ENCODE assay signal across 22 cellular contexts in the genomic region with DNA sequence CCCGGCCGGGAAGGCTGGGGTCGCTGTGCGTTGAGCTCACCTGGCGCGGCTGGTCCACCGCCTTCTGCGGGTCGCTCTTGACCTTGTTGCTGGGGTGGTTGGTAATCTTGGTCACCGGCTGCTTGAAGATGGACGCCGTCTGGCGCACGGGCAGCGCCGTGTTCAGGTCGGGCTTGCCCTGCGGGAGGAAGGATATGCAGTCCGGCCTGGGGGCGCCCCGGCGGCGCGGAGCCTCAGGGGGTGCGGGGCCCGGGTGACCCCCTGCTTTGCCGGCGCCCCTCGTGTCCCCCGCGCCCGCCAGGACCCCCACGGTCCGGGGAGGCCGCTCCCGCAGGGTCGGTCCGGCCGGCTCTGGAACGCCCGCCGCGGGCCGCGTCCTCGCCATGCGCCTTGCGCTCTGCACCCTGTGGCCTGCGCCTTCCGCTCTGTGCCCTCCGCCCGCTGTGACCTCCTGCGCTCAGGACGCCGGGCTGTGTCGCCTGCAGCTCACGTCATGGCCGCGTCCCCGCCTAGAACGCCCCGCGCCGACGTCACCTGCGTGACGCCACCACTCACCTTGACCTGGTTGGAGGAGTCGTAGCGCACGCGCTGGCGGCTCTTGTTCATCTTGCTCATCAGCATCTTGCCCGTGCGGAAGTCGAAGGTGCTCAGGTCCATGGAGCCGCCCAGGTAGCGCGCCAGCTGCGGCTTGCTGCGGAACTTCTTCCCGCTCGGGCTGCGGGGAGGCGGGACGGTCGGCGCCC. TPM values are rescaled to one million over a fixed set of nuclear protein-coding genes. Genes with fewer than 3 reads are reported as not detected.
DNase-seq lines count a peak whose midpoint lies in the region; ATAC-seq, FAIRE-seq and TF ChIP-seq lines count a peak whose summit lies in the region.
"Had no signal": no experiment of that assay in that cellular context is flagged by ENCODE, and none has a peak within 500 bp of the region (broad histone marks: within the 10 kb centered on the region; RNA-seq: fewer than 3 reads in every experiment).

No MANE protein-coding gene starts in this region.

- H4K20me1 ChIP-seq in H1 (replicated peaks in 1 of 2; ENCODE audit: control insufficient read depth in 1 of 2, insufficient read depth in 2 of 2, low read length in 2 of 2) = peaks cover 0 to 16% of the 10 kb centered on the region in 2 experiments

- H3K36me3 Mint-ChIP-seq in stimulated activated memory B cell treated with anti-CD40 and anti-IgM and Interleukin-4, amounts not matched to agents 10 μg/mL and 1 μg/mL and 100 μg/mL, for 72 hours = peaks cover 44% of the 10 kb centered on the region

- WGBS in right cardiac atrium = 88% methylated on average over 87 of the region's 87 CpGs
- WGBS in H1 (ENCODE audit: extremely low coverage in 1 of 2, insufficient coverage in 1 of 2, insufficient read length in 1 of 2, insufficient replicate concordance in 2 of 2, low coverage in 1 of 2, low lambda C conversion rate in 2 of 2, missing lambda C conversion rate in 1 of 2), 2 experiments = 95% methylated on average over 46 of the region's 87 CpGs; no CpG with 5 or more reads in 1 of the 2 experiments

- intact Hi-C loops in right cardiac atrium (cut with DNase I) = no loop called here

- H3K18ac ChIP-seq in H1 (ENCODE audit: extremely low read depth, low read length) = no peak overlapping the region

- no peak overlapping the region for H3K4ac ChIP-seq in H1 (replicated peaks; ENCODE audit: insufficient read length, low read depth, low read length)

- ATAC-seq in right cardiac atrium (no peak), HG03135 (IDR thresholded peaks at IDR 0.05; ENCODE audit: unreplicated experiment) (no peak)
- ATAC-seq in stimulated activated memory B cell treated with anti-CD40 and anti-IgM and Interleukin-4, amounts not matched to agents 10 μg/mL and 1 μg/mL and 100 μg/mL, for 72 hours = peak; percentile 75
- ATAC-seq: SK-N-SH treated with all-trans-retinoic acid at 6 μM for 48 hours had no signal

- no peak overlapping the region for H3K56ac ChIP-seq in H1 (replicated peaks; ENCODE audit: insufficient read length, low read depth, low read length)

- H3K27me3 Mint-ChIP-seq in stimulated activated memory B cell treated with anti-CD40 and anti-IgM and Interleukin-4, amounts not matched to agents 10 μg/mL and 1 μg/mL and 100 μg/mL, for 72 hours = no peaks in the 10 kb centered on the region
- H3K27me3 Mint-ChIP-seq: CD8-positive, alpha-beta memory T cell had no signal

- CTCF ChIA-PET in H1 (lab: Charles Lee; ENCODE audit: partially characterized antibody) = interaction anchor here (0.6 to 3.6 kb wide), 5 partner anchors 9 to 728 kb away, joined by 3 to 14 read pairs (median 3); no protein-coding TSS in a partner anchor

- H3K9ac ChIP-seq in H1 (replicated peaks in 1 of 4; ENCODE audit: extremely low read depth in 1 of 4, low read depth in 3 of 4, low read length in 3 of 4) = peak overlapping the region in 1 of 4 experiments; percentile 48; a peak in 1 of 7 replicates
- H3K9ac ChIP-seq: BLaER1 treated with 17β-estradiol and CSF1 and Interleukin-3, amounts not matched to agents 10 nM and 100 nM had no signal

- H3K9me3 Mint-ChIP-seq in stimulated activated memory B cell treated with anti-CD40 and anti-IgM and Interleukin-4, amounts not matched to agents 10 μg/mL and 1 μg/mL and 100 μg/mL, for 72 hours = no peaks in the 10 kb centered on the region
- H3K9me3 Mint-ChIP-seq: CD8-positive, alpha-beta memory T cell had no signal

- H3K36me3 ChIP-seq in right atrium auricular region = peaks cover 41% of the 10 kb centered on the region
- peaks cover 7 to 44% (median 26%) of the 10 kb centered on the region in 4 experiments; a peak in 7 of 8 replicates for H3K36me3 ChIP-seq in H1 (ENCODE audit: control insufficient read depth in 2 of 4, insufficient read depth in 4 of 4, low read length in 3 of 4)

- peak overlapping the region; percentile 89; the same call in 1 of the 2 replicates for H4K8ac ChIP-seq in H1 (ENCODE audit: extremely low read depth, insufficient read depth, low read length)

- H2BK15ac ChIP-seq in H1 (ENCODE audit: low read length) = no peak overlapping the region

- H3K27me3 ChIP-seq in right cardiac atrium (ENCODE audit: control insufficient read depth, insufficient read depth) (no peaks in the 10 kb centered on the region), right atrium auricular region (no peaks in the 10 kb centered on the region), H1 (replicated peaks in 1 of 4; ENCODE audit: control insufficient read depth in 3 of 4, extremely low read depth in 1 of 4, insufficient read depth in 3 of 4, low read length in 3 of 4) (no peaks in the 10 kb centered on the region; a peak in 1 of 7 replicates)
- H3K27me3 ChIP-seq: BLaER1 treated with 17β-estradiol and CSF1 and Interleukin-3, amounts not matched to agents 10 nM and 100 nM had no signal

- H2AFZ ChIP-seq in H1 (ENCODE audit: low read length) = no peak overlapping the region

- no peak overlapping the region for H3K4me3 Mint-ChIP-seq in stimulated activated memory B cell treated with anti-CD40 and anti-IgM and Interleukin-4, amounts not matched to agents 10 μg/mL and 1 μg/mL and 100 μg/mL, for 72 hours
- H3K4me3 Mint-ChIP-seq: CD8-positive, alpha-beta memory T cell had no signal

- TF ChIP-seq EP300 in H1 (IDR thresholded peaks at IDR 0.05; ENCODE audit: borderline replicate concordance in 1 of 2, low read depth in 2 of 2, low read length in 2 of 2) = no peak

- H3K4me1 ChIP-seq in right cardiac atrium (ENCODE audit: control insufficient read depth, insufficient read depth, low read length) = no peaks in the 10 kb centered on the region
- H3K4me1 ChIP-seq in right atrium auricular region = peaks cover 0 to 1% of the 10 kb centered on the region in 2 donors
- no peaks in the 10 kb centered on the region for H3K4me1 ChIP-seq in H1 (replicated peaks in 1 of 4; ENCODE audit: control insufficient read depth in 3 of 4, insufficient read depth in 4 of 4, low read length in 3 of 4)

- H2BK20ac ChIP-seq in H1 (ENCODE audit: low read length) = no peak overlapping the region

- no peak for TF ChIP-seq POLR2A in H1 (IDR thresholded peaks at IDR 0.05; ENCODE audit: control extremely low read depth in 1 of 2, low read depth in 2 of 2, low read length in 2 of 2)

- H3K14ac ChIP-seq in H1 (ENCODE audit: insufficient read length) = no peak overlapping the region

- H3K79me2 ChIP-seq in H1 (ENCODE audit: control insufficient read depth in 1 of 2, insufficient read depth in 2 of 2, low read length in 2 of 2) = peaks cover 0 to 34% of the 10 kb centered on the region in 2 experiments; a peak in 2 of 4 replicates

- TF ChIP-seq RAD21 in H1 (IDR thresholded peaks at IDR 0.05 in 1 of 2, conservative IDR thresholded peaks at IDR 0.05 in 1 of 2; ENCODE audit: low read depth in 2 of 2, low read length in 2 of 2) = no peak

- DNase-seq in right cardiac atrium = peak in 2 of 3 donors; percentile 50 to 64
- DNase-seq in right atrium auricular region (ENCODE audit: low spot score) = no peak
- peak; percentile 18 for DNase-seq in GM20000 (ENCODE audit: low spot score)
- DNase-seq in H1 (ENCODE audit: low read depth in 1 of 2, low spot score in 2 of 2) = peak in 1 of 2 experiments; percentile 90
- DNase-seq in hypothalamus (lab: John Stamatoyannopoulos, UW) = no peak
- no peak for DNase-seq in DMS153 (lab: John Stamatoyannopoulos, UW)
- DNase-seq: CD8-positive, alpha-beta memory T cell; DMS79; HCEC 1CT; KG1; NCI-H187; NCI-H2107; NCI-H2227 treated with DMSO at 0.1 percent for 48 hours; NCI-H524; NCI-H82; OCI-M1; SIG-M5 had no signal

- H3K4me1 Mint-ChIP-seq in stimulated activated memory B cell treated with anti-CD40 and anti-IgM and Interleukin-4, amounts not matched to agents 10 μg/mL and 1 μg/mL and 100 μg/mL, for 72 hours = peaks cover 17% of the 10 kb centered on the region

- FAIRE-seq in H1 (lab: Jason Lieb, UNC) = no peak
- FAIRE-seq: D721Med had no signal

- H3K23ac ChIP-seq in H1 (ENCODE audit: insufficient read length) = no peak overlapping the region

- H3K27ac ChIP-seq in right cardiac atrium (ENCODE audit: low read length) (no peak overlapping the region), right atrium auricular region (no peak overlapping the region), H1 (ENCODE audit: low read depth, low read length) (no peak overlapping the region)
- H3K27ac ChIP-seq: BLaER1 treated with 17β-estradiol and CSF1 and Interleukin-3, amounts not matched to agents 10 nM and 100 nM had no signal

- H3K4me2 ChIP-seq in H1 (ENCODE audit: insufficient read depth in 1 of 2, low read depth in 2 of 2, low read length in 2 of 2) = peak overlapping the region in 1 of 2 experiments; percentile 65; a peak in 1 of 4 replicates
- H3K4me2 ChIP-seq: BLaER1 treated with 17β-estradiol and CSF1 and Interleukin-3, amounts not matched to agents 10 nM and 100 nM had no signal

- peaks cover 24% of the 10 kb centered on the region for H3K79me1 ChIP-seq in H1 (ENCODE audit: low read depth, low read length)

- no peak overlapping the region for H2BK120ac ChIP-seq in H1 (replicated peaks; ENCODE audit: low read depth, low read length)

- no peaks in the 10 kb centered on the region for H3K23me2 ChIP-seq in H1 (ENCODE audit: low read depth, low read length)

- POLR2A ChIA-PET in H1 (lab: Charles Lee; ENCODE audit: partially characterized antibody) = interaction anchor here (0.6 to 9.1 kb wide), 2 partner anchors 9 to 509 kb away, joined by 3 to 148 read pairs; no protein-coding TSS in a partner anchor

- no peak overlapping the region for H2AK5ac ChIP-seq in H1 (ENCODE audit: low read depth, low read length)

- H3K4me3 ChIP-seq in right cardiac atrium (ENCODE audit: low read length) = no peak overlapping the region
- no peak overlapping the region for H3K4me3 ChIP-seq in right atrium auricular region
- H3K4me3 ChIP-seq in H1 (ENCODE audit: extremely low read depth in 1 of 4, insufficient read depth in 2 of 4, low read depth in 3 of 4, low read length in 4 of 4) = peak overlapping the region in 1 of 4 experiments; percentile 68; a peak in 1 of 8 replicates
- H3K4me3 ChIP-seq: BLaER1 treated with 17β-estradiol and CSF1 and Interleukin-3, amounts not matched to agents 10 nM and 100 nM had no signal

- TF ChIP-seq CTCF in right atrium auricular region (IDR thresholded peaks at IDR 0.05) = no peak
- TF ChIP-seq CTCF in GM20000 (IDR thresholded peaks at IDR 0.05; ENCODE audit: extremely low read depth, missing control alignments) = no peak
- TF ChIP-seq CTCF in H1 (IDR thresholded peaks at IDR 0.05; ENCODE audit: control extremely low read depth in 1 of 3, insufficient read depth in 1 of 3, low read depth in 1 of 3, low read length in 3 of 3) = no peak

- H3K9me3 ChIP-seq in right cardiac atrium (ENCODE audit: control insufficient read depth, low read length) (no peaks in the 10 kb centered on the region), right atrium auricular region (no peaks in the 10 kb centered on the region), H1 (ENCODE audit: insufficient read depth in 2 of 2, low read depth in 1 of 2, low read length in 1 of 2) (no peaks in the 10 kb centered on the region)
- H3K9me3 ChIP-seq: BLaER1 treated with 17β-estradiol and CSF1 and Interleukin-3, amounts not matched to agents 10 nM and 100 nM had no signal

- H4K91ac ChIP-seq in H1 (replicated peaks; ENCODE audit: insufficient read length, low read length) = no peak overlapping the region

- H2BK5ac ChIP-seq in H1 (ENCODE audit: low read depth, low read length) = no peak overlapping the region; the same call in 1 of the 2 replicates

- H2BK12ac ChIP-seq in H1 (ENCODE audit: low read depth, low read length) = no peak overlapping the region

- H4K5ac ChIP-seq in H1 (ENCODE audit: insufficient read length, low read depth, low read length) = no peak overlapping the region

- H3K27ac Mint-ChIP-seq in stimulated activated memory B cell treated with anti-CD40 and anti-IgM and Interleukin-4, amounts not matched to agents 10 μg/mL and 1 μg/mL and 100 μg/mL, for 72 hours = no peak overlapping the region
- H3K27ac Mint-ChIP-seq: CD8-positive, alpha-beta memory T cell had no signal

RNA-seq across cellular contexts. Expression of gene MBD3, which starts 8.0 kb away (rescaled TPM):
- 10 to 100 TPM; 45.8 to 63.0 (median 58.9) TPM for total RNA-seq in right cardiac atrium
- polyA plus RNA-seq in right cardiac atrium = 96.2 TPM
- 10 to 100 TPM; 64.3 to 86.8 TPM for total RNA-seq in right atrium auricular region
- total RNA-seq in H1 (2021; fragmentation: NEBNext Ultra II Directional; extraction: Animal tissue kit (Norgen Biotek cat#: 25700)) = 110 and 115 TPM in 2 replicates
- 88.2 and 113 TPM in 2 replicates for polyA plus RNA-seq in H1 (2011; rRNA removed)
- polyA plus RNA-seq in H1 (2011; cell fraction: cytosol; rRNA removed) = 88.4 TPM
- 124 TPM for polyA plus RNA-seq in H1 (2011; cell fraction: nucleus; rRNA removed)
- polyA plus RNA-seq in H1 (2012, experiment 1 of 2) = 35.0 to 76.4 TPM (median 70.7 TPM) in 4 replicates
- 53.8 TPM for polyA plus RNA-seq in H1 (2012, experiment 2 of 2)
- 51.4 TPM for polyA plus RNA-seq in H1 (2013, experiment 1 of 2)
- 49.4 TPM for polyA plus RNA-seq in H1 (2013, experiment 2 of 2)
- 30.3 and 32.3 TPM in 2 replicates for polyA minus RNA-seq in H1 (2011; rRNA and poly(A)+ RNA removed)
- 61.4 TPM for polyA minus RNA-seq in H1 (2011; cell fraction: cytosol; rRNA and poly(A)+ RNA removed)
- 52.8 TPM for polyA minus RNA-seq in H1 (2011; cell fraction: nucleus; rRNA and poly(A)+ RNA removed)

RNA-seq across cellular contexts. Expression of gene MEX3D, which starts 16.5 kb away (rescaled TPM):
- total RNA-seq in right cardiac atrium (10 to 100 TPM in 3 of 4 donors, 1 to 10 TPM in 1; 9.5 to 12.4 (median 11.7) TPM), right atrium auricular region (10 to 100 TPM in 1 of 2 donors, 1 to 10 TPM in 1; 7.5 to 17.0 TPM)
- polyA plus RNA-seq in right cardiac atrium (4.4 TPM), H1 (2011; rRNA removed) (20.8 and 32.1 TPM in 2 replicates)
- total RNA-seq in H1 (2021; fragmentation: NEBNext Ultra II Directional; extraction: Animal tissue kit (Norgen Biotek cat#: 25700)) = 78.8 and 83.4 TPM in 2 replicates
- 26.0 TPM for polyA plus RNA-seq in H1 (2011; cell fraction: cytosol; rRNA removed)
- polyA plus RNA-seq in H1 (2011; cell fraction: nucleus; rRNA removed) = 30.2 TPM
- 18.2 to 26.2 TPM (median 24.6 TPM) in 4 replicates for polyA plus RNA-seq in H1 (2012, experiment 1 of 2)
- polyA plus RNA-seq in H1 (2012, experiment 2 of 2) = 15.1 TPM
- polyA plus RNA-seq in H1 (2013, experiment 1 of 2) = 41.2 TPM
- polyA plus RNA-seq in H1 (2013, experiment 2 of 2) = 41.1 TPM
- 3.1 and 6.7 TPM in 2 replicates for polyA minus RNA-seq in H1 (2011; rRNA and poly(A)+ RNA removed)
- polyA minus RNA-seq in H1 (2011; cell fraction: cytosol; rRNA and poly(A)+ RNA removed) = 76.2 TPM
- polyA minus RNA-seq in H1 (2011; cell fraction: nucleus; rRNA and poly(A)+ RNA removed) = 34.3 TPM
- polyA plus RNA-seq: CD8-positive, alpha-beta memory T cell had no signal

RNA-seq across cellular contexts. Expression of gene UQCR11, which starts 20.6 kb away (rescaled TPM):
- 100 to 1,000 TPM; 639 to 958 (median 854) TPM for total RNA-seq in right cardiac atrium
- polyA plus RNA-seq in right cardiac atrium = 472 TPM
- total RNA-seq in right atrium auricular region = 100 to 1,000 TPM; 172 to 191 TPM
- total RNA-seq in H1 (2021; fragmentation: NEBNext Ultra II Directional; extraction: Animal tissue kit (Norgen Biotek cat#: 25700)) = 162 and 179 TPM in 2 replicates
- polyA plus RNA-seq in H1 (2011; rRNA removed) = 171 and 209 TPM in 2 replicates
- 116 TPM for polyA plus RNA-seq in H1 (2011; cell fraction: cytosol; rRNA removed)
- polyA plus RNA-seq in H1 (2011; cell fraction: nucleus; rRNA removed) = 97.6 TPM
- 113 to 194 TPM (median 144 TPM) in 4 replicates for polyA plus RNA-seq in H1 (2012, experiment 1 of 2)
- 120 TPM for polyA plus RNA-seq in H1 (2012, experiment 2 of 2)
- polyA plus RNA-seq in H1 (2013, experiment 1 of 2) = 158 TPM
- 164 TPM for polyA plus RNA-seq in H1 (2013, experiment 2 of 2)
- 30.3 and 34.7 TPM in 2 replicates for polyA minus RNA-seq in H1 (2011; rRNA and poly(A)+ RNA removed)
- 19.2 TPM for polyA minus RNA-seq in H1 (2011; cell fraction: cytosol; rRNA and poly(A)+ RNA removed)
- polyA minus RNA-seq in H1 (2011; cell fraction: nucleus; rRNA and poly(A)+ RNA removed) = 33.2 TPM

Comparison
In these comparisons a context has a peak if more than half of its experiments do, and no peak if none do; other contexts are left out.
1. DNase-seq: peak in right cardiac atrium (2 of 3) and GM20000 (single experiment); none in right atrium auricular region (single experiment), hypothalamus (0 of 51) and DMS153 (single experiment).